In the genomic region with DNA sequence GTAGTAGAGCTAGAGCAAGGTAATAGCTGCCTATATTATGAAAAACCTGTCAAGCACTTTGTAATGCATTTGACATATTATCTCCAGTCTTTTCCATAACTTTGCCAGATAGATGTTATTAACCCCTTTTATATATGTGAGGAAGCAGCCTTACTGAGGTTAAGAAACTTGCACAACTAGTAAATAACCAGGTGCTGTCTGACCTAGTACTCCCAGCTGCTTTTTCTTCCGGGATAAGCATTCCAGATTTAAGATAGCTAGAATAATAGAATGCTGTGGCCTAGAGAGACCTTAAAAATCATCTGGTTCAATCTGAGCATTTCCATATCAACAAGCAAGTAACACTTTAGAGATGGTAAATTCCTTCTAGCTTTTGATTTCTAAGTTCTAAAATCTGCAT, we compare ENCODE assay signal across 8 cellular contexts. TPM values are rescaled to one million over a fixed set of nuclear protein-coding genes. Genes with fewer than 3 reads are reported as not detected.
DNase-seq lines count a peak whose midpoint lies in the region; TF ChIP-seq lines count a peak whose summit lies in the region.

No MANE protein-coding gene starts in this region.

- peak overlapping the region; percentile 82 for H3K4me3 ChIP-seq in astrocyte of the cerebellum (ENCODE audit: low read depth, low read length)
- H3K4me3 ChIP-seq in urinary bladder (ENCODE audit: low read depth, low read length) = peak overlapping the region; percentile 91

- peaks cover 4% of the 10 kb centered on the region for H3K36me3 Mint-ChIP-seq in activated naive CD4-positive, alpha-beta T cell treated with anti-CD3 and anti-CD28 coated beads, Interleukin-2, amount 50 U/mL, for 24 hours

- in situ Hi-C loops in astrocyte of the cerebellum (cut with HindIII; ENCODE audit: low sequenced_read_pairs) = no loop called here

- peak overlapping the region; percentile 43 for H3K27ac Mint-ChIP-seq in activated naive CD4-positive, alpha-beta T cell treated with anti-CD3 and anti-CD28 coated beads, Interleukin-2, amount 50 U/mL, for 24 hours

- WGBS in urinary bladder = 12% methylated on average over 1 of the region's 1 CpG

- no peaks in the 10 kb centered on the region for H3K9me3 Mint-ChIP-seq in activated naive CD4-positive, alpha-beta T cell treated with anti-CD3 and anti-CD28 coated beads, Interleukin-2, amount 50 U/mL, for 24 hours

- no peak overlapping the region for H3K27ac ChIP-seq in urinary bladder (ENCODE audit: low read depth)

- H3K4me1 Mint-ChIP-seq in activated naive CD4-positive, alpha-beta T cell treated with anti-CD3 and anti-CD28 coated beads, Interleukin-2, amount 50 U/mL, for 24 hours = peaks cover 72% of the 10 kb centered on the region

- H3K4me3 Mint-ChIP-seq in activated naive CD4-positive, alpha-beta T cell treated with anti-CD3 and anti-CD28 coated beads, Interleukin-2, amount 50 U/mL, for 24 hours = peak overlapping the region; percentile 99

- no peaks in the 10 kb centered on the region for H3K27me3 Mint-ChIP-seq in activated naive CD4-positive, alpha-beta T cell treated with anti-CD3 and anti-CD28 coated beads, Interleukin-2, amount 50 U/mL, for 24 hours

- no peak for DNase-seq in activated naive CD4-positive, alpha-beta T cell (lab: John Stamatoyannopoulos, UW)
- DNase-seq in astrocyte of the cerebellum (ENCODE audit: low read depth) (no peak), lung microvascular endothelial cell (ENCODE audit: low read depth in 2 of 2) (peak; percentile 13 to 23), HPDE6-E6E7 (ENCODE audit: extremely low spot score) (no peak), NOMO-1 (lab: John Stamatoyannopoulos, UW; ENCODE audit: unreplicated experiment in 2 of 2) (no peak), hippocampal formation (lab: John Stamatoyannopoulos, UW) (no peak)

- peaks cover 2% of the 10 kb centered on the region for H3K4me1 ChIP-seq in urinary bladder (ENCODE audit: insufficient read depth)

- TF ChIP-seq CTCF in astrocyte of the cerebellum (IDR thresholded peaks at IDR 0.05; ENCODE audit: low read depth, low read length, missing control alignments) = no peak

- H3K36me3 ChIP-seq in urinary bladder (ENCODE audit: insufficient read depth) = peaks cover 3% of the 10 kb centered on the region

RNA-seq across cellular contexts. Expression of a gene that starts 1.6 kb away (rescaled TPM):
- 34.2 and 36.9 TPM in 2 replicates for total RNA-seq in lung microvascular endothelial cell
- total RNA-seq in urinary bladder = 104 TPM
- 35.1 TPM for polyA plus RNA-seq in urinary bladder

Comparison
In these comparisons a context has a peak if more than half of its experiments do, and no peak if none do; other contexts are left out.
1. DNase-seq: peak in lung microvascular endothelial cell (2 of 2); none in activated naive CD4-positive, alpha-beta T cell (0 of 4), astrocyte of the cerebellum (single experiment), HPDE6-E6E7 (single experiment), NOMO-1 (0 of 2) and hippocampal formation (0 of 2).